ENCODE assay signal across 15 cellular contexts in the genomic region with DNA sequence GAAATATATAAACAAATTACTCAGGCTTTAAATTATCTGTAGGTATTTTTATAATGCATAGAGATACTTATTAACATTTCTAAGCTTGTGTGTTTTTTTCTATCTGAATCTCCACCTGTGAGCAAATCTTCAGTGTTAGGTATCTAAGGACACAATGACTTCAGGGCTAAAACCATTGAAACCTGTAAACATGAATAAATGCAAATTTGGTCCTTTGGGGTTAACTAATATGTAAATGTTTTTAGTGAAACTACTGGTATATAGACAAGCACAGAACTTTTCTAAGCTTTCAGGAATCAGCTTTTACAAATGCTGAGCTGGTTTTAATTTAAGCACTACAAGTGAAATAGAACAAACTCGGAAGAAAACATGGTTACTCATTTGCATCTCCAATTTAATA.
DNase-seq lines count a peak whose midpoint lies in the region; ATAC-seq and TF ChIP-seq lines count a peak whose summit lies in the region.
"Had no signal": no experiment of that assay in that cellular context is flagged by ENCODE, and none has a peak within 500 bp of the region (broad histone marks: within the 10 kb centered on the region; RNA-seq: fewer than 3 reads in every experiment).

No MANE protein-coding gene starts in this region.

- CTCF ChIA-PET in OCI-LY7 (lab: Charles Lee; ENCODE audit: unreplicated experiment): no interaction called here
- CTCF ChIA-PET in activated naive CD4-positive, alpha-beta T cell treated with anti-CD3 and anti-CD28 coated beads, Interleukin-2, amount 10 ng/mL, durations not matched to agents 7 days and 5 days (lab: Charles Lee): no interaction called here

- H3K4me1 Mint-ChIP-seq in activated naive CD4-positive, alpha-beta T cell treated with anti-CD3 and anti-CD28 coated beads, Interleukin-2, amount 10 ng/mL, durations not matched to agents 7 days and 5 days: no peaks in the 10 kb centered on the region

- no TSS peak for BruUV-seq in OCI-LY7 (replicated peaks; lab: Mats Ljungman, UMichigan)

- 63% methylated on average over 1 of the region's 1 CpG for WGBS in hepatocyte (ENCODE audit: low lambda C conversion rate, missing lambda C conversion rate)

- no peak overlapping the region for H3K27ac Mint-ChIP-seq in activated naive CD4-positive, alpha-beta T cell treated with anti-CD3 and anti-CD28 coated beads, Interleukin-2, amount 10 ng/mL, durations not matched to agents 7 days and 5 days
- H3K27ac Mint-ChIP-seq: CD8-positive, alpha-beta T cell had no signal

- H3K4me1 ChIP-seq in OCI-LY7 (ENCODE audit: insufficient read depth, low read length, poor library complexity, severe bottlenecking) (no peaks in the 10 kb centered on the region), hepatocyte (ENCODE audit: insufficient read depth) (no peaks in the 10 kb centered on the region), subcutaneous abdominal adipose tissue (ENCODE audit: control insufficient read depth in 5 of 5, insufficient read depth in 5 of 5, low read length in 5 of 5) (peaks cover 0 to 6% (median 0%) of the 10 kb centered on the region in 5 donors)
- H3K4me1 ChIP-seq: left lung, SJSA1, upper lobe of left lung had no signal

- intact Hi-C loops in OCI-LY7 (cut with micrococcal nuclease; ENCODE audit: unreplicated experiment): no loop called here

- H3K9ac ChIP-seq in subcutaneous abdominal adipose tissue (ENCODE audit: low read length in 5 of 5): peak overlapping the region in 1 of 5 donors; percentile 48

- H4K20me1 ChIP-seq in OCI-LY7 (ENCODE audit: insufficient read depth, low read length): no peaks in the 10 kb centered on the region
- no peaks in the 10 kb centered on the region for H4K20me1 ChIP-seq in hepatocyte (ENCODE audit: insufficient read depth, poor library complexity, severe bottlenecking)

- H3K27me3 ChIP-seq in hepatocyte (no peaks in the 10 kb centered on the region), subcutaneous abdominal adipose tissue (ENCODE audit: control insufficient read depth in 5 of 5, insufficient read depth in 4 of 5, low read length in 5 of 5) (no peaks in the 10 kb centered on the region)
- H3K27me3 ChIP-seq: upper lobe of left lung had no signal

- no peak overlapping the region for H3K4me3 Mint-ChIP-seq in activated naive CD4-positive, alpha-beta T cell treated with anti-CD3 and anti-CD28 coated beads, Interleukin-2, amount 10 ng/mL, durations not matched to agents 7 days and 5 days
- H3K4me3 Mint-ChIP-seq: CD8-positive, alpha-beta T cell had no signal

- H3K36me3 Mint-ChIP-seq in activated naive CD4-positive, alpha-beta T cell treated with anti-CD3 and anti-CD28 coated beads, Interleukin-2, amount 10 ng/mL, durations not matched to agents 7 days and 5 days: no peaks in the 10 kb centered on the region
- H3K36me3 Mint-ChIP-seq: CD8-positive, alpha-beta T cell had no signal

- DNase-seq in OCI-LY7 (ENCODE audit: low spot score) (no peak), hepatocyte (ENCODE audit: low spot score) (no peak), occipital lobe (lab: John Stamatoyannopoulos, UW) (no peak)
- no peak for DNase-seq in activated naive CD4-positive, alpha-beta T cell treated with anti-CD3 and anti-CD28 coated beads, Interleukin-2, amount 10 ng/mL, durations not matched to agents 7 days and 5 days
- DNase-seq: CD8-positive, alpha-beta T cell; erythroblast; left lung; NCI-H446; upper lobe of left lung had no signal

- no peak overlapping the region for H3K27ac ChIP-seq in OCI-LY7 (ENCODE audit: low read depth, low read length, poor library complexity, severe bottlenecking)
- H3K27ac ChIP-seq in hepatocyte: peak overlapping the region; percentile 41
- H3K27ac ChIP-seq in subcutaneous abdominal adipose tissue (ENCODE audit: low read depth, low read length): no peak overlapping the region
- H3K27ac ChIP-seq: left lung, SJSA1, upper lobe of left lung had no signal

- no peak for TF ChIP-seq CTCF in OCI-LY7 (conservative IDR thresholded peaks at IDR 0.05; ENCODE audit: low read length)
- TF ChIP-seq CTCF in hepatocyte (IDR thresholded peaks at IDR 0.05; ENCODE audit: poor library complexity): no peak

- H3K79me2 ChIP-seq in OCI-LY7 (ENCODE audit: insufficient read depth, low read depth, low read length) (no peaks in the 10 kb centered on the region), hepatocyte (no peaks in the 10 kb centered on the region)

- H3K36me3 ChIP-seq in OCI-LY7 (ENCODE audit: insufficient read depth, low read length) (no peaks in the 10 kb centered on the region), hepatocyte (replicated peaks; ENCODE audit: insufficient read depth, low read depth) (no peaks in the 10 kb centered on the region), subcutaneous abdominal adipose tissue (ENCODE audit: control insufficient read depth in 5 of 5, insufficient read depth in 5 of 5, low read length in 5 of 5) (no peaks in the 10 kb centered on the region)
- H3K36me3 ChIP-seq: left lung, SJSA1, upper lobe of left lung had no signal

- POLR2A ChIA-PET in OCI-LY7 (lab: Charles Lee): no interaction called here

- H3K9me3 ChIP-seq in OCI-LY7 (ENCODE audit: low read length) (no peaks in the 10 kb centered on the region), hepatocyte (ENCODE audit: low read depth) (no peaks in the 10 kb centered on the region), subcutaneous abdominal adipose tissue (ENCODE audit: control insufficient read depth in 5 of 5, low read length in 5 of 5) (no peaks in the 10 kb centered on the region)
- H3K9me3 ChIP-seq: left lung, SJSA1, upper lobe of left lung had no signal

- peak overlapping the region; percentile 17; the same call in 1 of the 2 replicates for H2AFZ ChIP-seq in OCI-LY7 (ENCODE audit: low read length)
- peak overlapping the region; percentile 49 for H2AFZ ChIP-seq in hepatocyte

- no peaks in the 10 kb centered on the region for H3K9me2 ChIP-seq in OCI-LY7 (ENCODE audit: insufficient read depth, low read length)
- no peaks in the 10 kb centered on the region for H3K9me2 ChIP-seq in hepatocyte (replicated peaks; ENCODE audit: insufficient read depth)

- peak overlapping the region; percentile 17; the same call in 1 of the 2 replicates for H3K4me2 ChIP-seq in OCI-LY7 (ENCODE audit: low read length)
- H3K4me2 ChIP-seq in hepatocyte: peak overlapping the region; percentile 69

- peak; percentile 55 for ATAC-seq in GM21717 (IDR thresholded peaks at IDR 0.05; ENCODE audit: unreplicated experiment)
- ATAC-seq in GM18868 (IDR thresholded peaks at IDR 0.05; ENCODE audit: unreplicated experiment): no peak
- ATAC-seq in HG03097 (IDR thresholded peaks at IDR 0.05; ENCODE audit: low FRiP score, unreplicated experiment): no peak
- ATAC-seq: CD8-positive, alpha-beta T cell; HCT116; left lung had no signal

- H3K4me3 ChIP-seq in OCI-LY7 (ENCODE audit: low read depth, low read length, poor library complexity, severe bottlenecking) (no peak overlapping the region), hepatocyte (no peak overlapping the region), subcutaneous abdominal adipose tissue (ENCODE audit: low read depth in 1 of 5, low read length in 5 of 5) (peak overlapping the region; percentile 32 to 66 (median 46))
- H3K4me3 ChIP-seq: left lung, SJSA1 had no signal

- no peaks in the 10 kb centered on the region for H3K9me3 Mint-ChIP-seq in activated naive CD4-positive, alpha-beta T cell treated with anti-CD3 and anti-CD28 coated beads, Interleukin-2, amount 10 ng/mL, durations not matched to agents 7 days and 5 days
- H3K9me3 Mint-ChIP-seq: CD8-positive, alpha-beta T cell had no signal

- no peaks in the 10 kb centered on the region for H3K27me3 Mint-ChIP-seq in activated naive CD4-positive, alpha-beta T cell treated with anti-CD3 and anti-CD28 coated beads, Interleukin-2, amount 10 ng/mL, durations not matched to agents 7 days and 5 days

Comparison
In these comparisons a context has a peak if more than half of its experiments do, and no peak if none do; other contexts are left out.
1. H3K4me3 ChIP-seq: peak in subcutaneous abdominal adipose tissue (5 of 5); none in OCI-LY7 (single experiment) and hepatocyte (single experiment).